ENCODE assay signal across 8 cellular contexts in genomic region chr19:48719263-48720171, GRCh38. TPM values are rescaled to one million over a fixed set of nuclear protein-coding genes. Genes with fewer than 3 reads are reported as not detected.
DNase-seq lines count a peak whose midpoint lies in the region; ATAC-seq, FAIRE-seq and TF ChIP-seq lines count a peak whose summit lies in the region.

Gene MAMSTR, minus strand, starts transcription at chr19:48719725. Its CDS starts 694 bp downstream, at chr19:48719031.

- no peak for DNase-seq in CD4-positive, alpha-beta memory T cell
- DNase-seq in endothelial cell of umbilical vein (ENCODE audit: low read depth, low spot score) (no peak), osteoblast (ENCODE audit: insufficient read length, low spot score, missing footprints) (peak; percentile 76), iPS-NIHi11 (ENCODE audit: low spot score) (no peak), omental fat pad (ENCODE audit: low spot score) (no peak)
- no peak for DNase-seq in activated CD4-positive, CD25-positive, alpha-beta regulatory T cell (lab: John Stamatoyannopoulos, UW)

- no peaks in the 10 kb centered on the region for H3K27me3 Mint-ChIP-seq in CD4-positive, alpha-beta memory T cell

- dilution Hi-C loops in endothelial cell of umbilical vein (cut with MboI; ENCODE audit: extremely low pct_ligation_motif_present, low sequenced_read_pairs) = no loop called here

- peaks cover 19% of the 10 kb centered on the region for H3K4me1 ChIP-seq in CD4-positive, alpha-beta memory T cell (ENCODE audit: insufficient read depth, low read length)
- peaks cover 29% of the 10 kb centered on the region for H3K4me1 ChIP-seq in OCI-LY1 (ENCODE audit: insufficient read depth, low read length, severe bottlenecking)
- peaks cover 12% of the 10 kb centered on the region for H3K4me1 ChIP-seq in endothelial cell of umbilical vein (ENCODE audit: control insufficient read depth, extremely low read depth, insufficient read depth, low read length)
- peaks cover 31% of the 10 kb centered on the region for H3K4me1 ChIP-seq in osteoblast (ENCODE audit: insufficient read depth, low read length)

- no peaks in the 10 kb centered on the region for H3K9me3 Mint-ChIP-seq in CD4-positive, alpha-beta memory T cell

- peak within 1 kb of the TSS; percentile 94 to 100 (median 99) for H3K27ac Mint-ChIP-seq in CD4-positive, alpha-beta memory T cell

- peak within 1 kb of the TSS; percentile 94 to 99 (median 98) for H3K4me3 Mint-ChIP-seq in CD4-positive, alpha-beta memory T cell

- POLR2A ChIA-PET in CD4-positive, alpha-beta memory T cell (lab: Charles Lee; ENCODE audit: partially characterized antibody) = interaction anchor here (1.4 kb wide), 1 partner anchor 152 kb away, joined by 3 read pairs; the partner anchor contains the start of gene PPP1R15A
- POLR2A ChIA-PET in endothelial cell of umbilical vein (lab: Charles Lee) = no interaction called here

- no peak for TF ChIP-seq CTCF in OCI-LY1 (IDR thresholded peaks at IDR 0.05; ENCODE audit: low read length)
- no peak for TF ChIP-seq CTCF in endothelial cell of umbilical vein (IDR thresholded peaks at IDR 0.05; ENCODE audit: extremely low read depth in 1 of 2, insufficient read depth in 1 of 2, low read depth in 1 of 2, low read length in 2 of 2)
- no peak for TF ChIP-seq CTCF in osteoblast (IDR thresholded peaks at IDR 0.05; ENCODE audit: extremely low read depth, low read depth, low read length)
- TF ChIP-seq CTCF in omental fat pad (IDR thresholded peaks at IDR 0.05) = no peak

- no peaks in the 10 kb centered on the region for H3K27me3 ChIP-seq in CD4-positive, alpha-beta memory T cell (ENCODE audit: insufficient read depth, low read length)
- H3K27me3 ChIP-seq in OCI-LY1 (ENCODE audit: insufficient read depth, low read length) (no peaks in the 10 kb centered on the region), endothelial cell of umbilical vein (ENCODE audit: control insufficient read depth in 2 of 2, insufficient read depth in 2 of 2, low read length in 2 of 2) (no peaks in the 10 kb centered on the region), osteoblast (ENCODE audit: insufficient read depth, low read length) (no peaks in the 10 kb centered on the region)

- H3K36me3 Mint-ChIP-seq in CD4-positive, alpha-beta memory T cell = peaks cover 0 to 3% of the 10 kb centered on the region in 2 donors

- BruUV-seq in endothelial cell of umbilical vein (replicated peaks; lab: Mats Ljungman, UMichigan) = no TSS peak

- TF ChIP-seq POLR2A in endothelial cell of umbilical vein (IDR thresholded peaks at IDR 0.05; ENCODE audit: low read depth, low read length) = peak; percentile 28

- H3K27ac ChIP-seq in CD4-positive, alpha-beta memory T cell (ENCODE audit: low read depth, low read length) = peak within 1 kb of the TSS; percentile 72
- H3K27ac ChIP-seq in OCI-LY1 (ENCODE audit: low read depth, low read length, poor library complexity, severe bottlenecking) (peak within 1 kb of the TSS; percentile 58), endothelial cell of umbilical vein (ENCODE audit: insufficient read depth, low read depth, low read length) (no peak within 1 kb of the TSS), osteoblast (ENCODE audit: low read depth, low read length) (peak within 1 kb of the TSS; percentile 89)

- no peaks in the 10 kb centered on the region for H3K9me2 ChIP-seq in OCI-LY1 (ENCODE audit: low read depth, low read length)

- H3K36me3 ChIP-seq in CD4-positive, alpha-beta memory T cell (ENCODE audit: insufficient read depth, low read length) = no peaks in the 10 kb centered on the region
- H3K36me3 ChIP-seq in OCI-LY1 (ENCODE audit: insufficient read depth, low read length) (no peaks in the 10 kb centered on the region), endothelial cell of umbilical vein (ENCODE audit: control insufficient read depth in 2 of 2, extremely low read depth in 1 of 2, insufficient read depth in 2 of 2, low read length in 2 of 2) (peaks cover 5 to 16% of the 10 kb centered on the region in 2 experiments), osteoblast (ENCODE audit: insufficient read depth, low read length) (peaks cover 4% of the 10 kb centered on the region)

- no peaks in the 10 kb centered on the region for H3F3A ChIP-seq in OCI-LY1 (ENCODE audit: insufficient read depth, low read length)

- H4K20me1 ChIP-seq in OCI-LY1 (ENCODE audit: insufficient read depth, low read length) = no peaks in the 10 kb centered on the region
- H4K20me1 ChIP-seq in endothelial cell of umbilical vein (replicated peaks; ENCODE audit: control insufficient read depth, extremely low read depth, insufficient read depth, low read length) = no peaks in the 10 kb centered on the region
- no peaks in the 10 kb centered on the region for H4K20me1 ChIP-seq in osteoblast (ENCODE audit: insufficient read depth, low read length)

- intact Hi-C loops in CD4-positive, alpha-beta memory T cell (cut with micrococcal nuclease) = no loop called here
- intact Hi-C loops in endothelial cell of umbilical vein (cut with micrococcal nuclease) = no loop called here

- CTCF ChIA-PET in CD4-positive, alpha-beta memory T cell (lab: Charles Lee; ENCODE audit: partially characterized antibody) = interaction anchor here (1.4 to 1.5 kb wide), 2 partner anchors 76 to 274 kb away, joined by 3 to 4 read pairs; partner anchors contain the start of genes GYS1 and RUVBL2
- CTCF ChIA-PET in endothelial cell of umbilical vein (lab: Charles Lee) = no interaction called here

- H3K4me2 ChIP-seq in OCI-LY1 (ENCODE audit: low read length) (peak within 1 kb of the TSS; percentile 62), endothelial cell of umbilical vein (ENCODE audit: insufficient read depth, low read length) (no peak within 1 kb of the TSS), osteoblast (ENCODE audit: insufficient read depth, low read length) (peak within 1 kb of the TSS; percentile 79)

- peaks cover 7 to 33% (median 19%) of the 10 kb centered on the region in 4 donors for H3K4me1 Mint-ChIP-seq in CD4-positive, alpha-beta memory T cell

- H3K9me3 ChIP-seq in CD4-positive, alpha-beta memory T cell (ENCODE audit: control insufficient read depth in 1 of 2, low read length in 2 of 2) = no peaks in the 10 kb centered on the region
- H3K9me3 ChIP-seq in OCI-LY1 (ENCODE audit: low read length) (no peaks in the 10 kb centered on the region), endothelial cell of umbilical vein (replicated peaks; ENCODE audit: control insufficient read depth, insufficient read depth, low read length) (no peaks in the 10 kb centered on the region), osteoblast (ENCODE audit: low read depth, low read length) (no peaks in the 10 kb centered on the region)

- H3K79me2 ChIP-seq in OCI-LY1 (ENCODE audit: insufficient read depth, low read length) (no peaks in the 10 kb centered on the region), endothelial cell of umbilical vein (ENCODE audit: control insufficient read depth, insufficient read depth, low read length) (no peaks in the 10 kb centered on the region), osteoblast (ENCODE audit: insufficient read depth, low read length) (peaks cover 9% of the 10 kb centered on the region)

- no peaks in the 10 kb centered on the region for H3K9me1 ChIP-seq in endothelial cell of umbilical vein (replicated peaks; ENCODE audit: control insufficient read depth, extremely low read depth, insufficient read depth, low read length)

- H3K4me3 ChIP-seq in CD4-positive, alpha-beta memory T cell (ENCODE audit: low read length in 2 of 2) = peak within 1 kb of the TSS in 1 of 2 donors; percentile 75
- H3K4me3 ChIP-seq in OCI-LY1 (ENCODE audit: low read depth, low read length, poor library complexity, severe bottlenecking) = peak within 1 kb of the TSS; percentile 63
- H3K4me3 ChIP-seq in endothelial cell of umbilical vein (replicated peaks in 1 of 3; ENCODE audit: insufficient read depth in 1 of 3, low read depth in 1 of 3, low read length in 3 of 3) = no peak within 1 kb of the TSS
- peak within 1 kb of the TSS; percentile 75 for H3K4me3 ChIP-seq in osteoblast (ENCODE audit: insufficient read depth, low read length)

- H2AFZ ChIP-seq in OCI-LY1 (ENCODE audit: low read length) (no peak within 1 kb of the TSS), endothelial cell of umbilical vein (ENCODE audit: low read depth, low read length) (no peak within 1 kb of the TSS), osteoblast (ENCODE audit: low read length) (peak within 1 kb of the TSS; percentile 93)

- ATAC-seq in omental fat pad (ENCODE audit: low FRiP score) (no peak), HG03442 (IDR thresholded peaks at IDR 0.05; ENCODE audit: unreplicated experiment) (no peak)

- H3K9ac ChIP-seq in OCI-LY1 (ENCODE audit: low read length) (peak within 1 kb of the TSS; percentile 67; the same call in 1 of the 2 replicates), endothelial cell of umbilical vein (replicated peaks; ENCODE audit: extremely low read depth, insufficient read depth, low read length) (no peak within 1 kb of the TSS)

- FAIRE-seq in endothelial cell of umbilical vein (lab: Jason Lieb, UNC) = no peak

TF ChIP-seq in endothelial cell of umbilical vein, 7 proteins besides CTCF, POLR2A, EP300 and RAD21:
- TF ChIP-seq POLR2AphosphoS5 (IDR thresholded peaks at IDR 0.05; ENCODE audit: insufficient read depth, low read depth, low read length) (peak; percentile 38), MYC (IDR thresholded peaks at IDR 0.05; ENCODE audit: low read depth, low read length) (no peak)

RNA-seq across cellular contexts. Expression of gene MAMSTR, which starts in this region (rescaled TPM):
- 1 to 10 TPM; 2.1 to 2.5 TPM for total RNA-seq in CD4-positive, alpha-beta memory T cell
- polyA plus RNA-seq in CD4-positive, alpha-beta memory T cell = under 1 TPM; 0.71 to 0.73 TPM
- 0.76 and 0.84 TPM in 2 replicates for total RNA-seq in endothelial cell of umbilical vein
- 0.57 and 0.94 TPM in 2 replicates for polyA plus RNA-seq in endothelial cell of umbilical vein
- polyA plus RNA-seq in endothelial cell of umbilical vein (2011; cell fraction: cytosol; rRNA removed) = 0.52 and 0.69 TPM in 2 replicates
- polyA plus RNA-seq in endothelial cell of umbilical vein (2011; cell fraction: nucleus; rRNA removed) = 1.0 and 1.1 TPM in 2 replicates
- 0.68 and 0.76 TPM in 2 replicates for polyA plus RNA-seq in endothelial cell of umbilical vein (2012)
- 0.51 and 0.78 TPM in 2 replicates for polyA minus RNA-seq in endothelial cell of umbilical vein
- 0.61 TPM for polyA minus RNA-seq in endothelial cell of umbilical vein (2011; cell fraction: cytosol; rRNA and poly(A)+ RNA removed)
- 0.82 and 0.96 TPM in 2 replicates for polyA minus RNA-seq in endothelial cell of umbilical vein (2011; cell fraction: nucleus; rRNA and poly(A)+ RNA removed)
- 0.36 and 0.59 TPM in 2 replicates for total RNA-seq in osteoblast
- 1 to 10 TPM in 2 of 4 donors, under 1 TPM in 2; 0.36 to 3.0 (median 1.0) TPM for total RNA-seq in omental fat pad

Comparison
In these comparisons a context has a peak if more than half of its experiments do, and no peak if none do; other contexts are left out.
1. Peak in DNase-seq, H3K4me3 ChIP-seq, H3K27ac ChIP-seq and H3K4me2 ChIP-seq in osteoblast; RNA of the gene not detected or under 1 TPM.